ENCODE assay signal across 7 cellular contexts in the genomic region with DNA sequence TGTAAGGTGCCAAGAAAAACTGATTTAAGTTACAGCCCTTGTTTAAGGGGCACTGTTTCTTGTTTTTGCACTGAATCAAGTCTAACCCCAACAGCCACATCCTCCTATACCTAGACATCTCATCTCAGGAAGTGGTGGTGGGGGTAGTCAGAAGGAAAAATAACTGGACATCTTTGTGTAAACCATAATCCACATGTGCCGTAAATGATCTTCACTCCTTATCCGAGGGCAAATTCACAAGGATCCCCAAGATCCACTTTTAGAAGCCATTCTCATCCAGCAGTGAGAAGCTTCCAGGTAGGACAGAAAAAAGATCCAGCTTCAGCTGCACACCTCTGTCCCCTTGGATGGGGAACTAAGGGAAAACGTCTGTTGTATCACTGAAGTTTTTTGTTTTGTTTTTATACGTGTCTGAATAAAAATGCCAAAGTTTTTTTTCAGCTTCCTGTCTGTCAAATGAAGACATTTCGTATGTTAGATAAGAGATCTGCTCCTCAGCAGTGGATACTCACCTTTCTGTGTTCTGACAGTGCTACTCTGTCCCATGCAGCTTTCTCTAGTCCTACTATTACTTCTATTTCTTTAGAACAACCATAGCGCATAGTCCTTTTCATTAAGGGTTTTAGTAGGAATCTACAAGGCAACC. TPM values are rescaled to one million over a fixed set of nuclear protein-coding genes. Genes with fewer than 3 reads are reported as not detected.
DNase-seq lines count a peak whose midpoint lies in the region; ATAC-seq and TF ChIP-seq lines count a peak whose summit lies in the region.
"Had no signal": no experiment of that assay in that cellular context is flagged by ENCODE, and none has a peak within 500 bp of the region (broad histone marks: within the 10 kb centered on the region; RNA-seq: fewer than 3 reads in every experiment).

No MANE protein-coding gene starts in this region.

- WGBS in GM23248 (ENCODE audit: low coverage in 1 of 2, low lambda C conversion rate in 2 of 2, missing lambda C conversion rate in 2 of 2), 2 experiments = 51 to 57% methylated on average over 6 of the region's 6 CpGs

- H3K27ac ChIP-seq in GM23248 = no peak overlapping the region

- POLR2A ChIA-PET in activated naive CD8-positive, alpha-beta T cell treated with anti-CD3 and anti-CD28 coated beads, Interleukin-2, amount 10 ng/mL, durations not matched to agents 7 days and 5 days (lab: Charles Lee) = interaction anchor here (0.6 to 4.8 kb wide), 22 partner anchors 9 to 365 kb away, joined by 3 to 111 read pairs (median 7); partner anchors contain the start of genes ANKRD52, ERBB3, ESYT1 and ORMDL2

- peaks cover 2% of the 10 kb centered on the region; the same call in 1 of the 2 replicates for H3F3A ChIP-seq in GM23248 (ENCODE audit: insufficient read depth)

- in situ Hi-C loops in GM23248 (cut with MboI) = no loop called here

- peak overlapping the region; percentile 90 for H3K4me3 ChIP-seq in GM23248

- peak overlapping the region; percentile 90 for H3K4me3 Mint-ChIP-seq in activated naive CD8-positive, alpha-beta T cell treated with anti-CD3 and anti-CD28 coated beads, Interleukin-2, amount 10 ng/mL, durations not matched to agents 7 days and 5 days
- peak overlapping the region; percentile 98 for H3K4me3 Mint-ChIP-seq in neural crest cell

- H3K4me1 ChIP-seq in GM23248 (ENCODE audit: insufficient read depth) = peaks cover 21% of the 10 kb centered on the region

- H3K36me3 Mint-ChIP-seq in activated naive CD8-positive, alpha-beta T cell treated with anti-CD3 and anti-CD28 coated beads, Interleukin-2, amount 10 ng/mL, durations not matched to agents 7 days and 5 days = peaks cover 33% of the 10 kb centered on the region
- H3K36me3 Mint-ChIP-seq in neural crest cell (ENCODE audit: low read depth) = peaks cover 11% of the 10 kb centered on the region

- H4K20me1 ChIP-seq in GM23248 (ENCODE audit: insufficient read depth) = no peaks in the 10 kb centered on the region

- H3K27me3 Mint-ChIP-seq in activated naive CD8-positive, alpha-beta T cell treated with anti-CD3 and anti-CD28 coated beads, Interleukin-2, amount 10 ng/mL, durations not matched to agents 7 days and 5 days = no peaks in the 10 kb centered on the region
- H3K27me3 Mint-ChIP-seq in neural crest cell (ENCODE audit: low read depth) = no peaks in the 10 kb centered on the region

- H3K79me2 ChIP-seq in GM23248 (ENCODE audit: insufficient read depth) = peaks cover 38% of the 10 kb centered on the region

- ATAC-seq in activated naive CD8-positive, alpha-beta T cell treated with anti-CD3 and anti-CD28 coated beads, Interleukin-2, amount 10 ng/mL, durations not matched to agents 7 days and 5 days (ENCODE audit: low read depth) = peak; percentile 4

- peak overlapping the region; percentile 95 for H3K27ac Mint-ChIP-seq in activated naive CD8-positive, alpha-beta T cell treated with anti-CD3 and anti-CD28 coated beads, Interleukin-2, amount 10 ng/mL, durations not matched to agents 7 days and 5 days
- no peak overlapping the region for H3K27ac Mint-ChIP-seq in neural crest cell (ENCODE audit: unreplicated experiment)

- peak overlapping the region; percentile 94 for H3K4me2 ChIP-seq in GM23248 (ENCODE audit: unreplicated experiment)

- peak overlapping the region; percentile 90 for H3K9ac ChIP-seq in GM23248

- no peaks in the 10 kb centered on the region for H3K9me3 ChIP-seq in GM23248 (ENCODE audit: low read depth)

- peaks cover 46% of the 10 kb centered on the region for H3K4me1 Mint-ChIP-seq in activated naive CD8-positive, alpha-beta T cell treated with anti-CD3 and anti-CD28 coated beads, Interleukin-2, amount 10 ng/mL, durations not matched to agents 7 days and 5 days
- peaks cover 37% of the 10 kb centered on the region for H3K4me1 Mint-ChIP-seq in neural crest cell

- no peaks in the 10 kb centered on the region for H3K27me3 ChIP-seq in GM23248 (replicated peaks; ENCODE audit: insufficient read depth)

- no peak for DNase-seq in GM23248
- no peak for DNase-seq in activated naive CD8-positive, alpha-beta T cell treated with anti-CD3 and anti-CD28 coated beads, Interleukin-2, amount 10 ng/mL, durations not matched to agents 7 days and 5 days
- DNase-seq in neural crest cell (ENCODE audit: low read depth, low spot score) = no peak
- no peak for DNase-seq in NCI-H748 (lab: John Stamatoyannopoulos, UW; ENCODE audit: unreplicated experiment)
- no peak for DNase-seq in SW 1271 (lab: John Stamatoyannopoulos, UW)
- DNase-seq in COLO668 (lab: John Stamatoyannopoulos, UW; ENCODE audit: unreplicated experiment) = no peak
- DNase-seq: retina had no signal

- no peaks in the 10 kb centered on the region for H3K9me3 Mint-ChIP-seq in activated naive CD8-positive, alpha-beta T cell treated with anti-CD3 and anti-CD28 coated beads, Interleukin-2, amount 10 ng/mL, durations not matched to agents 7 days and 5 days
- no peaks in the 10 kb centered on the region for H3K9me3 Mint-ChIP-seq in neural crest cell

- TF ChIP-seq CTCF in neural crest cell (conservative IDR thresholded peaks at IDR 0.05) = no peak

- peak overlapping the region; percentile 94 for H2AFZ ChIP-seq in GM23248

- H3K36me3 ChIP-seq in GM23248 (ENCODE audit: low read depth) = peaks cover 16% of the 10 kb centered on the region; the same call in 1 of the 2 replicates

- H3K9me2 ChIP-seq in GM23248 (ENCODE audit: insufficient read depth) = no peaks in the 10 kb centered on the region

RNA-seq across cellular contexts. Expression of gene PA2G4, which starts 1.2 kb away (rescaled TPM):
- total RNA-seq in GM23248 (2014; rRNA removed; shearing (Covaris generic)) = 115 and 120 TPM in 2 replicates
- polyA plus RNA-seq in GM23248 (2016; fragmentation: Nextera tagmentation; extraction: Ambion mirVana) = 152 and 157 TPM in 2 replicates
- total RNA-seq in activated naive CD8-positive, alpha-beta T cell treated with anti-CD3 and anti-CD28 coated beads, Interleukin-2, amount 10 ng/mL, durations not matched to agents 7 days and 5 days = 100 to 1,000 TPM; 226 to 227 TPM
- 201 and 213 TPM in 2 replicates for total RNA-seq in neural crest cell

RNA-seq across cellular contexts. Expression of gene RPL41, which starts 13.2 kb away (rescaled TPM):
- total RNA-seq in GM23248 (2014; rRNA removed; shearing (Covaris generic)) = 1,463 and 1,892 TPM in 2 replicates
- 2,480 and 2,545 TPM in 2 replicates for polyA plus RNA-seq in GM23248 (2016; fragmentation: Nextera tagmentation; extraction: Ambion mirVana)
- 1,000 to 10,000 TPM; 4,462 to 4,551 TPM for total RNA-seq in activated naive CD8-positive, alpha-beta T cell treated with anti-CD3 and anti-CD28 coated beads, Interleukin-2, amount 10 ng/mL, durations not matched to agents 7 days and 5 days
- 4,478 and 4,582 TPM in 2 replicates for total RNA-seq in neural crest cell

RNA-seq across cellular contexts. Expression of gene ZC3H10, which starts 14.9 kb away (rescaled TPM):
- total RNA-seq in GM23248 (2014; rRNA removed; shearing (Covaris generic)) = 1.9 and 2.7 TPM in 2 replicates
- polyA plus RNA-seq in GM23248 (2016; fragmentation: Nextera tagmentation; extraction: Ambion mirVana) = 3.0 and 3.3 TPM in 2 replicates
- total RNA-seq in activated naive CD8-positive, alpha-beta T cell treated with anti-CD3 and anti-CD28 coated beads, Interleukin-2, amount 10 ng/mL, durations not matched to agents 7 days and 5 days = 10 to 100 TPM; 10.6 to 12.0 TPM
- 19.1 and 19.3 TPM in 2 replicates for total RNA-seq in neural crest cell

RNA-seq across cellular contexts. Expression of gene ERBB3, which starts 23.2 kb away (rescaled TPM):
- 3.3 and 3.5 TPM in 2 replicates for total RNA-seq in GM23248 (2014; rRNA removed; shearing (Covaris generic))
- 1.9 and 2.1 TPM in 2 replicates for polyA plus RNA-seq in GM23248 (2016; fragmentation: Nextera tagmentation; extraction: Ambion mirVana)
- 1 to 10 TPM; 7.1 to 8.1 TPM for total RNA-seq in activated naive CD8-positive, alpha-beta T cell treated with anti-CD3 and anti-CD28 coated beads, Interleukin-2, amount 10 ng/mL, durations not matched to agents 7 days and 5 days
- total RNA-seq in neural crest cell = 144 and 152 TPM in 2 replicates

RNA-seq across cellular contexts. Expression of gene ESYT1, which starts 24.9 kb away (rescaled TPM):
- 164 and 216 TPM in 2 replicates for total RNA-seq in GM23248 (2014; rRNA removed; shearing (Covaris generic))
- 108 and 115 TPM in 2 replicates for polyA plus RNA-seq in GM23248 (2016; fragmentation: Nextera tagmentation; extraction: Ambion mirVana)
- 100 to 1,000 TPM; 251 TPM for total RNA-seq in activated naive CD8-positive, alpha-beta T cell treated with anti-CD3 and anti-CD28 coated beads, Interleukin-2, amount 10 ng/mL, durations not matched to agents 7 days and 5 days
- 118 and 121 TPM in 2 replicates for total RNA-seq in neural crest cell
